Comparison of ENCODE assay signal across 16 cellular contexts in genomic region chr13:111976474-111977183, GRCh38.
DNase-seq lines count a peak whose midpoint lies in the region; ATAC-seq and TF ChIP-seq lines count a peak whose summit lies in the region.
"Had no signal": no experiment of that assay in that cellular context is flagged by ENCODE, and none has a peak within 500 bp of the region (broad histone marks: within the 10 kb centered on the region; RNA-seq: fewer than 3 reads in every experiment).

No MANE protein-coding gene starts in this region.

- TF ChIP-seq POLR2A in erythroblast (IDR thresholded peaks at IDR 0.05; ENCODE audit: low read length), result no peak

- no peak for ATAC-seq in GM18517 (IDR thresholded peaks at IDR 0.05; ENCODE audit: unreplicated experiment)
- ATAC-seq: A549, T-helper 17 cell had no signal

- DNase-seq in NCI-H1417 (lab: John Stamatoyannopoulos, UW) (peak in 2 of 3 experiments; percentile 61 to 78), NCI-H1417 treated with DMSO at 0.1 percent for 48 hours (lab: John Stamatoyannopoulos, UW) (no peak), NCI-H146 (lab: John Stamatoyannopoulos, UW) (peak; percentile 18), NCI-H774 (lab: John Stamatoyannopoulos, UW) (peak; percentile 68), mesenteric fat pad (ENCODE audit: low spot score) (peak; percentile 77), ACHN (no peak), erythroblast (lab: John Stamatoyannopoulos, UW) (no peak)
- DNase-seq: CD4-positive, alpha-beta T cell; EL; H7; KG1; NCI-H526; PC-9; T-helper 17 cell had no signal

- in situ Hi-C loops in ACHN (cut with HindIII; ENCODE audit: low pct_ligation_motif_present, low pct_unique_long_range_greater_than_20kb, low sequenced_read_pairs), result no loop called here

Comparison
In these comparisons a context has a peak if more than half of its experiments do, and no peak if none do; other contexts are left out.
1. DNase-seq: peak in NCI-H1417 (2 of 3), NCI-H146 (single experiment), NCI-H774 (single experiment) and mesenteric fat pad (single experiment); none in NCI-H1417 treated with DMSO at 0.1 percent for 48 hours (single experiment), ACHN (single experiment) and erythroblast (0 of 2).